Comparison of ENCODE assay signal across 8 cellular contexts in the genomic region with DNA sequence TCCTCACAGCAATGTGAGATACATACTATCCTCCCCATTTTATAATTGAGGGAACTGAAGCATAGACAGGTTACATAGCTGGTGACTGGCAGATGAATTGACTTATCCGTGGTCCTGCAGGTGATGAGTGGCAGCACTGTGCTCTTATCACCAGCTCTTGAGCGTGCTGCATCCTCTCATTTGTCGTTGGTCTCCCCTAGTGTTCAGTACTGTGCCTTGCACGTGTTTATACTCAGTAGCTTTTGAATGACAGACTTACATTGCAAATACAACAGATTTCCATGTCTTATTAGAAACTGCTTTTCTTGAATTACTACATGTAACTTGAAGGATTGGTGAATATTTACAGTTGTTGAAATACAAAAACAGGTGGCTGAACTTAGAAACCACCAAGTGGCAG. TPM values are rescaled to one million over a fixed set of nuclear protein-coding genes. Genes with fewer than 3 reads are reported as not detected.
DNase-seq lines count a peak whose midpoint lies in the region; ATAC-seq, FAIRE-seq and TF ChIP-seq lines count a peak whose summit lies in the region.
"Not testable (repeated sequence)": the region's sequence is repeated elsewhere in the genome, so short reads cannot be mapped to it uniquely, and the experiment has no call there.

No MANE protein-coding gene starts in this region.

- not testable (repeated sequence) for H3K27ac ChIP-seq in kidney (ENCODE audit: low read depth in 2 of 2, low read length in 2 of 2)

- ATAC-seq in GM21447 (IDR thresholded peaks at IDR 0.05; ENCODE audit: unreplicated experiment), result peak; percentile 76
- ATAC-seq in HG03565 (IDR thresholded peaks at IDR 0.05; ENCODE audit: unreplicated experiment), result peak; percentile 82

- H3K4me3 ChIP-seq in kidney (ENCODE audit: low read length in 2 of 2), result not testable (repeated sequence)

- not testable (repeated sequence) for FAIRE-seq in kidney (lab: Jason Lieb, UNC)

- H3K9ac ChIP-seq in kidney (ENCODE audit: low read length in 2 of 2), result not testable (repeated sequence)

- peak; percentile 62 for DNase-seq in DMS 273 (lab: John Stamatoyannopoulos, UW; ENCODE audit: unreplicated experiment)
- DNase-seq in NCI-H748 (lab: John Stamatoyannopoulos, UW; ENCODE audit: unreplicated experiment), result peak; percentile 3
- DNase-seq in activated CD4-positive, alpha-beta T cell treated with anti-CD3 and anti-CD28 coated beads for 4 hours, result peak; percentile 44 to 63
- DNase-seq in cerebellar cortex (ENCODE audit: low spot score), result peak; percentile 68
- not testable (repeated sequence) for DNase-seq in kidney
- peak in 2 of 3 donors; percentile 8 to 33 for DNase-seq in stimulated activated CD4-positive, alpha-beta T cell treated with anti-CD3 and anti-CD28 coated beads, TNF-alpha, amount 100 ng/mL, for 48 hours (ENCODE audit: low read depth in 3 of 3)

- intact Hi-C loops in kidney (cut with DNase I), result not testable (repeated sequence)

- H3K9me3 ChIP-seq in kidney (ENCODE audit: control insufficient read depth in 1 of 2, low read length in 2 of 2), result not testable (repeated sequence)

- peak; percentile 33 for TF ChIP-seq CTCF in kidney (IDR thresholded peaks at IDR 0.05; ENCODE audit: borderline replicate concordance, extremely low read depth, insufficient read depth)

- peaks cover 17 to 24% of the 10 kb centered on the region in 2 donors for H3K36me3 ChIP-seq in kidney (ENCODE audit: control insufficient read depth in 1 of 2, insufficient read depth in 2 of 2, low read length in 2 of 2)

- H3K4me1 ChIP-seq in kidney (ENCODE audit: control insufficient read depth in 1 of 2, insufficient read depth in 1 of 2, low read depth in 1 of 2, low read length in 2 of 2), result not testable (repeated sequence)

RNA-seq across cellular contexts. Expression of a gene that starts 33.7 kb away (rescaled TPM):
- 27.7 TPM for total RNA-seq in kidney
- 55.2 TPM for polyA plus RNA-seq in kidney (ENCODE audit: insufficient read depth, low read depth, low replicate concordance)

RNA-seq across cellular contexts. Expression of a gene that starts 47.4 kb away (rescaled TPM):
- 113 TPM for total RNA-seq in kidney
- 56.5 TPM for polyA plus RNA-seq in kidney (ENCODE audit: insufficient read depth, low read depth, low replicate concordance)
